Comparison of ENCODE assay signal across 9 cellular contexts in the genomic region with DNA sequence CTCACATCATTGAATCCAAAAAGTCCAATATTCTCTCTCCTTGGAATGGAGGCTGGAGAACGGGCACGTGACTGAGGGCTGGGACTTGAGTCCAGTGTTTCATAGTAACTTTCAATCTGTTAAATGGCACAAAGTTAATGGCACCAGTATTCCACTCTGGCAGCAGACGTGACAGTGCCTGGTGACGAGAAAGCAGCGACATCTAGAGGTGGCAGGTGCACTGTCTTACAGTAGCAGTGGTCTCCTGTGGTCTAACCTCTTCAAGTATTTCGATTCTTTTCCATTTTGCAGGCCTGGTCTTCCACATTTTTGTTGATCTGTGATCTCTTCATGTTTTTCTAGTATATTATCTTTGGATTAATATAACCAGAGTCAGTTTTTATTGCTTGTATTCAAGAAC.
DNase-seq lines count a peak whose midpoint lies in the region; ATAC-seq and TF ChIP-seq lines count a peak whose summit lies in the region.
"Had no signal": no experiment of that assay in that cellular context is flagged by ENCODE, and none has a peak within 500 bp of the region (broad histone marks: within the 10 kb centered on the region; RNA-seq: fewer than 3 reads in every experiment).

No MANE protein-coding gene starts in this region.

- TF ChIP-seq CTCF in GM12872 (IDR thresholded peaks at IDR 0.05; ENCODE audit: insufficient read depth, low read depth, low read length): peak; percentile 95
- peak; percentile 43 for TF ChIP-seq CTCF in NB4 (IDR thresholded peaks at IDR 0.05; ENCODE audit: low read depth, low read length)
- peak; percentile 16 for TF ChIP-seq CTCF in fibroblast of villous mesenchyme (IDR thresholded peaks at IDR 0.05; ENCODE audit: insufficient read depth, low read depth, low read length)

- peak; percentile 61 for ATAC-seq in GM21825 (IDR thresholded peaks at IDR 0.05; ENCODE audit: unreplicated experiment)

- TF ChIP-seq POLR2A in NB4 (IDR thresholded peaks at IDR 0.05; ENCODE audit: extremely low read depth, insufficient read length): no peak

- no peak overlapping the region for H3K4me3 ChIP-seq in NB4 (ENCODE audit: low read depth, low read length)
- no peak overlapping the region for H3K4me3 ChIP-seq in fibroblast of villous mesenchyme (ENCODE audit: low read depth, low read length)
- H3K4me3 ChIP-seq: SJSA1 had no signal

- DNase-seq in NB4 (ENCODE audit: low read depth) (peak; percentile 48), fibroblast of villous mesenchyme (ENCODE audit: low read depth) (no peak), hepatic stellate cell (ENCODE audit: low spot score) (no peak), NCI-H1694 (lab: John Stamatoyannopoulos, UW) (no peak)
- no peak for DNase-seq in activated T-cell treated with anti-CD3 and anti-CD28 coated beads, Interleukin-2, amount 50 U/mL, for 1 hour
- DNase-seq in stimulated activated CD4-positive, alpha-beta T cell treated with anti-CD3 and anti-CD28 coated beads, Interleukin-4, amount 100 ng/mL, for 1 hour: no peak

Comparison
In these comparisons a context has a peak if more than half of its experiments do, and no peak if none do; other contexts are left out.
1. CTCF ChIP-seq: peak in every context shown above with its lines; median percentile 95 in GM12872; 43 in NB4; 16 in fibroblast of villous mesenchyme.